In genomic region chr3:24020036-24020691, GRCh38 we compare ENCODE assay signal across 17 cellular contexts.
DNase-seq lines count a peak whose midpoint lies in the region; ATAC-seq and TF ChIP-seq lines count a peak whose summit lies in the region.
"Had no signal": no experiment of that assay in that cellular context is flagged by ENCODE, and none has a peak within 500 bp of the region (broad histone marks: within the 10 kb centered on the region; RNA-seq: fewer than 3 reads in every experiment).

No MANE protein-coding gene starts in this region.

- no peak for DNase-seq in natural killer cell treated with Interleukin-12 subunit alpha and Interleukin-12 subunit beta and Interleukin-15 and Interleukin-18, amount 100 ng/mL, for 72 hours (ENCODE audit: low spot score)
- DNase-seq in natural killer cell: no peak
- DNase-seq in NCI-H1105 treated with DMSO at 0.1 percent for 48 hours (lab: John Stamatoyannopoulos, UW): peak; percentile 39
- DNase-seq in esophagus squamous epithelium (lab: John Stamatoyannopoulos, UW): no peak
- no peak for DNase-seq in NAMALWA (ENCODE audit: low spot score)
- no peak for DNase-seq in NCI-H2227 treated with DMSO at 0.1 percent for 48 hours (lab: John Stamatoyannopoulos, UW)
- DNase-seq: ACHN, AML-193, COR-L47, DMS53, KBM-7, NCI-H1092, NCI-H1930, NCI-H510A treated with DMSO at 0.1 percent for 48 hours, RPMI8226 had no signal

- peak overlapping the region; percentile 43 to 81 (median 62) for H3K27ac ChIP-seq in esophagus squamous epithelium

- no peak for TF ChIP-seq POLR2A in esophagus squamous epithelium (IDR thresholded peaks at IDR 0.05)

- peaks cover 6 to 14% of the 10 kb centered on the region in 2 donors for H3K27me3 Mint-ChIP-seq in natural killer cell treated with Interleukin-12 subunit alpha and Interleukin-12 subunit beta and Interleukin-15 and Interleukin-18, amount 100 ng/mL, for 72 hours
- H3K27me3 Mint-ChIP-seq in natural killer cell (ENCODE audit: low read depth in 2 of 2): no peaks in the 10 kb centered on the region

- no peak overlapping the region for H3K27ac Mint-ChIP-seq in natural killer cell treated with Interleukin-12 subunit alpha and Interleukin-12 subunit beta and Interleukin-15 and Interleukin-18, amount 100 ng/mL, for 72 hours
- no peak overlapping the region for H3K27ac Mint-ChIP-seq in natural killer cell
- H3K27ac Mint-ChIP-seq: T-helper 1 cell treated with Interleukin-12 subunit alpha and Interleukin-12 subunit beta and Interleukin-4 antibody, amounts not matched to agents 30 μg/mL and 1 μg/mL, for 36 hours had no signal

- H3K4me1 ChIP-seq in esophagus squamous epithelium: peaks cover 0 to 46% (median 10%) of the 10 kb centered on the region in 3 donors

- TF ChIP-seq CTCF in natural killer cell (IDR thresholded peaks at IDR 0.05) (no peak), esophagus squamous epithelium (IDR thresholded peaks at IDR 0.05) (no peak)

- no peaks in the 10 kb centered on the region for H3K9me3 ChIP-seq in esophagus squamous epithelium

- no peaks in the 10 kb centered on the region for H3K4me1 Mint-ChIP-seq in natural killer cell treated with Interleukin-12 subunit alpha and Interleukin-12 subunit beta and Interleukin-15 and Interleukin-18, amount 100 ng/mL, for 72 hours (ENCODE audit: low read depth in 2 of 2)
- no peaks in the 10 kb centered on the region for H3K4me1 Mint-ChIP-seq in natural killer cell

- 83 to 96% methylated on average over 1 to 9 of the region's 20 CpGs for WGBS in esophagus squamous epithelium, 2 donors

- H3K4me3 Mint-ChIP-seq in natural killer cell treated with Interleukin-12 subunit alpha and Interleukin-12 subunit beta and Interleukin-15 and Interleukin-18, amount 100 ng/mL, for 72 hours: no peak overlapping the region
- no peak overlapping the region for H3K4me3 Mint-ChIP-seq in natural killer cell
- H3K4me3 Mint-ChIP-seq: T-helper 1 cell treated with Interleukin-12 subunit alpha and Interleukin-12 subunit beta and Interleukin-4 antibody, amounts not matched to agents 30 μg/mL and 1 μg/mL, for 36 hours had no signal

- H3K27me3 ChIP-seq in esophagus squamous epithelium: no peaks in the 10 kb centered on the region

- H3K36me3 ChIP-seq in esophagus squamous epithelium: no peaks in the 10 kb centered on the region

- no peaks in the 10 kb centered on the region for H3K36me3 Mint-ChIP-seq in natural killer cell treated with Interleukin-12 subunit alpha and Interleukin-12 subunit beta and Interleukin-15 and Interleukin-18, amount 100 ng/mL, for 72 hours
- no peaks in the 10 kb centered on the region for H3K36me3 Mint-ChIP-seq in natural killer cell

- no peak overlapping the region for H3K4me3 ChIP-seq in esophagus squamous epithelium

- intact Hi-C loops in natural killer cell (cut with micrococcal nuclease) (no loop called here), esophagus squamous epithelium (cut with DNase I) (no loop called here)

- peak; percentile 24 to 52 for ATAC-seq in natural killer cell treated with Interleukin-12 subunit alpha and Interleukin-12 subunit beta and Interleukin-15 and Interleukin-18, amount 100 ng/mL, for 72 hours
- no peak for ATAC-seq in natural killer cell
- no peak for ATAC-seq in GM18868 (IDR thresholded peaks at IDR 0.05; ENCODE audit: unreplicated experiment)

- H3K9me3 Mint-ChIP-seq in natural killer cell treated with Interleukin-12 subunit alpha and Interleukin-12 subunit beta and Interleukin-15 and Interleukin-18, amount 100 ng/mL, for 72 hours: no peaks in the 10 kb centered on the region
- no peaks in the 10 kb centered on the region for H3K9me3 Mint-ChIP-seq in natural killer cell
- H3K9me3 Mint-ChIP-seq: T-helper 1 cell treated with Interleukin-12 subunit alpha and Interleukin-12 subunit beta and Interleukin-4 antibody, amounts not matched to agents 30 μg/mL and 1 μg/mL, for 36 hours had no signal

Comparison
In these comparisons a context has a peak if more than half of its experiments do, and no peak if none do; other contexts are left out.
1. ATAC-seq: peak in natural killer cell treated with Interleukin-12 subunit alpha and Interleukin-12 subunit beta and Interleukin-15 and Interleukin-18, amount 100 ng/mL, for 72 hours (2 of 2); none in natural killer cell (0 of 3) and GM18868 (single experiment).